In genomic region chr6:154595997-154596396, GRCh38 we compare ENCODE assay signal across 16 cellular contexts.
DNase-seq lines count a peak whose midpoint lies in the region; ATAC-seq, FAIRE-seq and TF ChIP-seq lines count a peak whose summit lies in the region.
"Had no signal": no experiment of that assay in that cellular context is flagged by ENCODE, and none has a peak within 500 bp of the region (broad histone marks: within the 10 kb centered on the region; RNA-seq: fewer than 3 reads in every experiment).

No MANE protein-coding gene starts in this region.

- peak overlapping the region in 1 of 2 experiments; percentile 35; a peak in 2 of 4 replicates for H3K4me2 ChIP-seq in H1 (ENCODE audit: insufficient read depth in 1 of 2, low read depth in 2 of 2, low read length in 2 of 2)

- in situ Hi-C loops in HAP-1 (cut with MboI; ENCODE audit: low sequenced_read_pairs) = no loop called here
- in situ Hi-C loops in GM13976 (cut with MboI; ENCODE audit: low sequenced_read_pairs, unreplicated experiment) = no loop called here

- peak overlapping the region in 10 of 12 donors; percentile 20 to 81 (median 68) for H3K27ac ChIP-seq in heart left ventricle
- H3K27ac ChIP-seq in H1 (ENCODE audit: low read depth, low read length) = no peak overlapping the region
- H3K27ac ChIP-seq in rectal smooth muscle tissue (ENCODE audit: low read depth, low read length) = peak overlapping the region; percentile 72
- no peak overlapping the region for H3K27ac ChIP-seq in body of pancreas
- H3K27ac ChIP-seq: 22Rv1 had no signal

- TF ChIP-seq RAD21 in H1 (IDR thresholded peaks at IDR 0.05 in 1 of 2, conservative IDR thresholded peaks at IDR 0.05 in 1 of 2; ENCODE audit: low read depth in 2 of 2, low read length in 2 of 2) = no peak

- no peak overlapping the region for H2BK20ac ChIP-seq in H1 (ENCODE audit: low read length)

- no peak overlapping the region for H2BK5ac ChIP-seq in H1 (ENCODE audit: low read depth, low read length)

- H2BK12ac ChIP-seq in H1 (ENCODE audit: low read depth, low read length) = no peak overlapping the region

- WGBS in heart left ventricle, 4 donors = 50 to 79% (median 65%) methylated on average over 1 of the region's 1 CpG
- 44% methylated on average over 1 of the region's 1 CpG; no CpG with 5 or more reads in 1 of the 2 experiments for WGBS in H1 (ENCODE audit: extremely low coverage in 1 of 2, insufficient coverage in 1 of 2, insufficient read length in 1 of 2, insufficient replicate concordance in 2 of 2, low coverage in 1 of 2, low lambda C conversion rate in 2 of 2, missing lambda C conversion rate in 1 of 2), 2 experiments
- 58 to 89% methylated on average over 1 of the region's 1 CpG for WGBS in body of pancreas, 2 donors

- H3K4ac ChIP-seq in H1 (replicated peaks; ENCODE audit: insufficient read length, low read depth, low read length) = no peak overlapping the region

- no peak overlapping the region for H2AK5ac ChIP-seq in H1 (ENCODE audit: low read depth, low read length)

- H3K27me3 ChIP-seq in heart left ventricle (no peaks in the 10 kb centered on the region), HAP-1 (ENCODE audit: low read depth) (no peaks in the 10 kb centered on the region), H1 (replicated peaks in 1 of 4; ENCODE audit: control insufficient read depth in 3 of 4, extremely low read depth in 1 of 4, insufficient read depth in 3 of 4, low read length in 3 of 4) (no peaks in the 10 kb centered on the region), rectal smooth muscle tissue (ENCODE audit: control insufficient read depth, insufficient read depth, low read length) (no peaks in the 10 kb centered on the region), body of pancreas (no peaks in the 10 kb centered on the region)

- TF ChIP-seq EP300 in H1 (IDR thresholded peaks at IDR 0.05; ENCODE audit: borderline replicate concordance in 1 of 2, low read depth in 2 of 2, low read length in 2 of 2) = no peak

- ATAC-seq in heart left ventricle = no peak
- ATAC-seq in left ventricle myocardium superior = no peak
- no peak for ATAC-seq in body of pancreas
- ATAC-seq in HG03520 (IDR thresholded peaks at IDR 0.05; ENCODE audit: unreplicated experiment) = no peak

- no peak overlapping the region for H2BK15ac ChIP-seq in H1 (ENCODE audit: low read length)

- intact Hi-C loops in heart left ventricle (cut with DNase I) = loop anchor here in 1 of 10 donors (10.0 kb wide), 1 partner anchor 81 kb away; the partner anchor contains the start of gene CNKSR3
- intact Hi-C loops in left ventricle myocardium superior (cut with micrococcal nuclease) = loop anchor here (10.0 kb wide), 1 partner anchor 81 kb away; the partner anchor contains the start of gene CNKSR3
- intact Hi-C loops in body of pancreas (cut with DNase I) = no loop called here

- H3K23ac ChIP-seq in H1 (ENCODE audit: insufficient read length) = no peak overlapping the region

- peak; percentile 19 for FAIRE-seq in H1 (lab: Jason Lieb, UNC)
- FAIRE-seq: GM18507, HTR-8/SVneo had no signal

- no peaks in the 10 kb centered on the region for H3K23me2 ChIP-seq in H1 (ENCODE audit: low read depth, low read length)

- H3K79me2 ChIP-seq in H1 (ENCODE audit: control insufficient read depth in 1 of 2, insufficient read depth in 2 of 2, low read length in 2 of 2) = no peaks in the 10 kb centered on the region

- no peaks in the 10 kb centered on the region for H3K36me3 ChIP-seq in heart left ventricle
- H3K36me3 ChIP-seq in HAP-1 (replicated peaks) = no peaks in the 10 kb centered on the region
- H3K36me3 ChIP-seq in H1 (ENCODE audit: control insufficient read depth in 2 of 4, insufficient read depth in 4 of 4, low read length in 3 of 4) = no peaks in the 10 kb centered on the region
- no peaks in the 10 kb centered on the region for H3K36me3 ChIP-seq in rectal smooth muscle tissue (ENCODE audit: control insufficient read depth, insufficient read depth, low read length)
- H3K36me3 ChIP-seq in body of pancreas (replicated peaks in 1 of 2; ENCODE audit: insufficient read depth in 1 of 2, low read depth in 2 of 2) = no peaks in the 10 kb centered on the region

- H3K18ac ChIP-seq in H1 (ENCODE audit: extremely low read depth, low read length) = no peak overlapping the region

- no peak overlapping the region for H4K8ac ChIP-seq in H1 (ENCODE audit: extremely low read depth, insufficient read depth, low read length)

- no peak overlapping the region for H2BK120ac ChIP-seq in H1 (replicated peaks; ENCODE audit: low read depth, low read length)

- H3K4me3 ChIP-seq in heart left ventricle (no peak overlapping the region), HAP-1 (no peak overlapping the region), H1 (ENCODE audit: extremely low read depth in 1 of 4, insufficient read depth in 2 of 4, low read depth in 3 of 4, low read length in 4 of 4) (no peak overlapping the region), rectal smooth muscle tissue (ENCODE audit: low read length) (no peak overlapping the region), body of pancreas (no peak overlapping the region)

- POLR2A ChIA-PET in H1 (lab: Charles Lee; ENCODE audit: partially characterized antibody) = no interaction called here

- no peak overlapping the region for H4K5ac ChIP-seq in H1 (ENCODE audit: insufficient read length, low read depth, low read length)

- no peaks in the 10 kb centered on the region for H4K20me1 ChIP-seq in H1 (replicated peaks in 1 of 2; ENCODE audit: control insufficient read depth in 1 of 2, insufficient read depth in 2 of 2, low read length in 2 of 2)

- H3K79me1 ChIP-seq in H1 (ENCODE audit: low read depth, low read length) = no peaks in the 10 kb centered on the region

- TF ChIP-seq CTCF in heart left ventricle (IDR thresholded peaks at IDR 0.05) (no peak), H1 (IDR thresholded peaks at IDR 0.05; ENCODE audit: control extremely low read depth in 1 of 3, insufficient read depth in 1 of 3, low read depth in 1 of 3, low read length in 3 of 3) (no peak), body of pancreas (IDR thresholded peaks at IDR 0.05) (no peak), GM13976 (IDR thresholded peaks at IDR 0.05; ENCODE audit: borderline replicate concordance, control extremely low read depth, extremely low read depth, insufficient read depth, missing control alignments) (no peak)

- H3K9ac ChIP-seq in H1 (replicated peaks in 1 of 4; ENCODE audit: extremely low read depth in 1 of 4, low read depth in 3 of 4, low read length in 3 of 4) (no peak overlapping the region), rectal smooth muscle tissue (ENCODE audit: low read length) (no peak overlapping the region)

- no peaks in the 10 kb centered on the region for H3K9me3 ChIP-seq in heart left ventricle
- no peaks in the 10 kb centered on the region for H3K9me3 ChIP-seq in HAP-1
- no peaks in the 10 kb centered on the region for H3K9me3 ChIP-seq in H1 (ENCODE audit: insufficient read depth in 2 of 2, low read depth in 1 of 2, low read length in 1 of 2)
- H3K9me3 ChIP-seq in body of pancreas = no peaks in the 10 kb centered on the region
- H3K9me3 ChIP-seq: Caco-2 had no signal

- H2AFZ ChIP-seq in H1 (ENCODE audit: low read length) = no peak overlapping the region

- no peak overlapping the region for H3K14ac ChIP-seq in H1 (ENCODE audit: insufficient read length)

- CTCF ChIA-PET in H1 (lab: Charles Lee; ENCODE audit: partially characterized antibody) = interaction anchor here (0.9 to 2.0 kb wide), 6 partner anchors 9 to 98 kb away, joined by 3 to 6 read pairs (median 3); no protein-coding TSS in a partner anchor

- H4K91ac ChIP-seq in H1 (replicated peaks; ENCODE audit: insufficient read length, low read length) = no peak overlapping the region

- no peak overlapping the region for H3K56ac ChIP-seq in H1 (replicated peaks; ENCODE audit: insufficient read length, low read depth, low read length)

- no peak for DNase-seq in heart left ventricle
- DNase-seq in left ventricle myocardium superior = no peak
- DNase-seq in HAP-1 (ENCODE audit: low spot score in 2 of 2) = peak; percentile 50 to 89
- DNase-seq in H1 (ENCODE audit: low read depth in 1 of 2, low spot score in 2 of 2) = no peak
- no peak for DNase-seq in body of pancreas
- no peak for DNase-seq in GM13976 (ENCODE audit: low spot score)
- DNase-seq: Caco-2; CD8-positive, alpha-beta memory T cell; DMS53; GF-D8; H7 had no signal

- peaks cover 0 to 33% (median 8%) of the 10 kb centered on the region in 12 donors for H3K4me1 ChIP-seq in heart left ventricle
- peaks cover 15% of the 10 kb centered on the region for H3K4me1 ChIP-seq in HAP-1
- H3K4me1 ChIP-seq in H1 (replicated peaks in 1 of 4; ENCODE audit: control insufficient read depth in 3 of 4, insufficient read depth in 4 of 4, low read length in 3 of 4) = peaks cover 0 to 12% (median 6%) of the 10 kb centered on the region in 4 experiments; a peak in 4 of 7 replicates
- H3K4me1 ChIP-seq in rectal smooth muscle tissue (ENCODE audit: control insufficient read depth, insufficient read depth, low read length) = peaks cover 18% of the 10 kb centered on the region
- H3K4me1 ChIP-seq in body of pancreas = peaks cover 33% of the 10 kb centered on the region
- H3K4me1 ChIP-seq: Caco-2 had no signal

- TF ChIP-seq POLR2A in heart left ventricle (IDR thresholded peaks at IDR 0.05) (no peak), H1 (IDR thresholded peaks at IDR 0.05; ENCODE audit: control extremely low read depth in 1 of 2, low read depth in 2 of 2, low read length in 2 of 2) (no peak), body of pancreas (IDR thresholded peaks at IDR 0.05) (no peak)

TF ChIP-seq in H1, 55 proteins besides CTCF, POLR2A, EP300 and RAD21:
- TF ChIP-seq CHD1 (IDR thresholded peaks at IDR 0.05; ENCODE audit: low read depth, low read length) (no peak), YY1 (IDR thresholded peaks at IDR 0.05; ENCODE audit: low read depth, low read length) (no peak), BCL11A (IDR thresholded peaks at IDR 0.05; ENCODE audit: low read depth in 2 of 2, low read length in 2 of 2) (no peak), RBBP5 (IDR thresholded peaks at IDR 0.05; ENCODE audit: borderline replicate concordance, low read depth, low read length) (no peak), SP2 (IDR thresholded peaks at IDR 0.05; ENCODE audit: low read length) (no peak), CBX8 (IDR thresholded peaks at IDR 0.05; ENCODE audit: borderline replicate concordance, low read depth, low read length) (no peak), CBX5 (IDR thresholded peaks at IDR 0.05; ENCODE audit: low read depth, low read length) (no peak), TAF1 (IDR thresholded peaks at IDR 0.05; ENCODE audit: low read depth, low read length) (no peak)
TF ChIP-seq in H1: peak in this region for 0.

Comparison
In these comparisons a context has a peak if more than half of its experiments do, and no peak if none do; other contexts are left out.
1. DNase-seq: peak in HAP-1 (2 of 2); none in heart left ventricle (0 of 5), left ventricle myocardium superior (single experiment), H1 (0 of 2), body of pancreas (0 of 4) and GM13976 (single experiment).
2. H3K27ac ChIP-seq: peak in heart left ventricle (10 of 12) and rectal smooth muscle tissue (single experiment); none in H1 (single experiment) and body of pancreas (0 of 4).